ENCODE assay signal across 1 cellular context in genomic region chr15:81909229-81910087, GRCh38.
A peak's percentile ranks its signal among the peaks of the same experiment; 100 is the strongest.
TF ChIP-seq lines count a peak whose summit lies in the region.

No MANE protein-coding gene starts in this region.

TF ChIP-seq in SK-N-SH treated with all-trans-retinoic acid at 6 μM for 48 hours, 23 proteins besides CTCF, POLR2A, EP300 and RAD21 (continued from another document):
- TF ChIP-seq TSHZ2 (CRISPR knock-in tag; IDR thresholded peaks at IDR 0.05) (peak; percentile 82), TCF4 (CRISPR knock-in tag; IDR thresholded peaks at IDR 0.05; ENCODE audit: borderline replicate concordance) (peak; percentile 83), POU6F1 (CRISPR knock-in tag; IDR thresholded peaks at IDR 0.05; ENCODE audit: borderline replicate concordance, low read depth) (no peak), OSR1 (CRISPR knock-in tag; IDR thresholded peaks at IDR 0.05) (no peak)
